1 cellular context compared by ENCODE assay signal in genomic region chr13:81639984-81640582, GRCh38.
TF ChIP-seq lines count a peak whose summit lies in the region.

No MANE protein-coding gene starts in this region.

TF ChIP-seq in WTC11, 78 proteins besides CTCF, POLR2A, EP300 and RAD21 (continued from another document):
- TF ChIP-seq ZSCAN18 (CRISPR knock-in tag; IDR thresholded peaks at IDR 0.05): no peak
- TF ChIP-seq SMAD3 (CRISPR knock-in tag; IDR thresholded peaks at IDR 0.05; ENCODE audit: borderline replicate concordance): no peak
- no peak for TF ChIP-seq ARID4B (CRISPR knock-in tag; IDR thresholded peaks at IDR 0.05; ENCODE audit: borderline replicate concordance)
- no peak for TF ChIP-seq NR1H2 (CRISPR knock-in tag; IDR thresholded peaks at IDR 0.05)
- TF ChIP-seq NFE2L1 (CRISPR knock-in tag; IDR thresholded peaks at IDR 0.05): no peak
- TF ChIP-seq HMGXB4 (CRISPR knock-in tag; IDR thresholded peaks at IDR 0.05): no peak
- TF ChIP-seq TP53 (CRISPR knock-in tag; IDR thresholded peaks at IDR 0.05): no peak
- TF ChIP-seq TEAD1 (CRISPR knock-in tag; IDR thresholded peaks at IDR 0.05): no peak
- TF ChIP-seq E2F4 (CRISPR knock-in tag; IDR thresholded peaks at IDR 0.05; ENCODE audit: borderline replicate concordance, low read depth): no peak
- TF ChIP-seq ZNF219 (CRISPR knock-in tag; IDR thresholded peaks at IDR 0.05; ENCODE audit: borderline replicate concordance): no peak
- no peak for TF ChIP-seq EMX1 (CRISPR knock-in tag; IDR thresholded peaks at IDR 0.05)
- no peak for TF ChIP-seq E2F1 (CRISPR knock-in tag; IDR thresholded peaks at IDR 0.05)
- TF ChIP-seq ZNF317 (CRISPR knock-in tag; IDR thresholded peaks at IDR 0.05; ENCODE audit: borderline replicate concordance, low read depth): no peak
- TF ChIP-seq NFYB (CRISPR knock-in tag; conservative IDR thresholded peaks at IDR 0.05; ENCODE audit: low read depth): no peak
- no peak for TF ChIP-seq FOXK1 (CRISPR knock-in tag; IDR thresholded peaks at IDR 0.05)
TF ChIP-seq in WTC11: peak in this region for 0.
